8 cellular contexts compared by ENCODE assay signal in genomic region chr9:97710356-97711222, GRCh38. TPM values are rescaled to one million over a fixed set of nuclear protein-coding genes. Genes with fewer than 3 reads are reported as not detected.
DNase-seq lines count a peak whose midpoint lies in the region; ATAC-seq and TF ChIP-seq lines count a peak whose summit lies in the region.

No MANE protein-coding gene starts in this region.

- no peaks in the 10 kb centered on the region for H3F3A ChIP-seq in neural cell (ENCODE audit: insufficient read depth, low read length, poor library complexity, severe bottlenecking)

- ATAC-seq in GM18511 (IDR thresholded peaks at IDR 0.05; ENCODE audit: unreplicated experiment): peak; percentile 79

- no peak overlapping the region for H2AFZ ChIP-seq in neural cell (ENCODE audit: low read depth, low read length)

- no peak overlapping the region for H3K4me2 ChIP-seq in neural cell (ENCODE audit: low read length)

- no peak overlapping the region for H3K4me3 Mint-ChIP-seq in activated T-cell treated with anti-CD3 and anti-CD28 coated beads, Interleukin-2, amount 50 U/mL, for 24 hours

- H3K9me2 ChIP-seq in neural cell (ENCODE audit: insufficient read depth, low read length): no peaks in the 10 kb centered on the region

- no peak overlapping the region for H3K9ac ChIP-seq in NT2/D1 (ENCODE audit: insufficient read length, low read depth)
- H3K9ac ChIP-seq in neural cell (ENCODE audit: low read length): no peak overlapping the region

- no peak overlapping the region for H3K27ac ChIP-seq in neural cell (ENCODE audit: low read length)

- H3K9me3 ChIP-seq in NT2/D1 (ENCODE audit: insufficient read depth, low read length): no peaks in the 10 kb centered on the region
- H3K9me3 ChIP-seq in neural cell (ENCODE audit: low read length): no peaks in the 10 kb centered on the region

- H3K4me3 ChIP-seq in NT2/D1 (ENCODE audit: insufficient read length, low read depth) (no peak overlapping the region), neural cell (ENCODE audit: low read length) (peak overlapping the region; percentile 25)

- H3K27ac Mint-ChIP-seq in activated T-cell treated with anti-CD3 and anti-CD28 coated beads, Interleukin-2, amount 50 U/mL, for 24 hours: no peak overlapping the region

- no peaks in the 10 kb centered on the region for H3K36me3 ChIP-seq in NT2/D1 (ENCODE audit: insufficient read depth, insufficient read length, low read length)
- H3K36me3 ChIP-seq in neural cell (ENCODE audit: insufficient read depth, low read length): no peaks in the 10 kb centered on the region

- peaks cover 25% of the 10 kb centered on the region for H3K4me1 Mint-ChIP-seq in activated T-cell treated with anti-CD3 and anti-CD28 coated beads, Interleukin-2, amount 50 U/mL, for 24 hours (ENCODE audit: low read depth)

- no peaks in the 10 kb centered on the region for H4K20me1 ChIP-seq in neural cell (ENCODE audit: insufficient read depth)

- peaks cover 7% of the 10 kb centered on the region for H3K27me3 Mint-ChIP-seq in activated T-cell treated with anti-CD3 and anti-CD28 coated beads, Interleukin-2, amount 50 U/mL, for 24 hours

- TF ChIP-seq CTCF in AG09319 (IDR thresholded peaks at IDR 0.05; ENCODE audit: low read depth, low read length) (peak; percentile 76), neural cell (IDR thresholded peaks at IDR 0.05; ENCODE audit: poor library complexity, severe bottlenecking) (peak; percentile 89)

- DNase-seq in AG09319 (ENCODE audit: extremely low read depth, low read depth) (peak; percentile 37), NT2/D1 (ENCODE audit: low read depth, low spot score) (peak; percentile 65), fibroblast of peridontal ligament (ENCODE audit: extremely low read depth) (peak; percentile 82), UCSD-AML1 (lab: John Stamatoyannopoulos, UW; ENCODE audit: unreplicated experiment) (no peak)
- DNase-seq in activated T-cell treated with anti-CD3 and anti-CD28 coated beads, Interleukin-2, amount 50 U/mL, for 24 hours: peak; percentile 37

- no peaks in the 10 kb centered on the region for H3K9me3 Mint-ChIP-seq in activated T-cell treated with anti-CD3 and anti-CD28 coated beads, Interleukin-2, amount 50 U/mL, for 24 hours

- peaks cover 24% of the 10 kb centered on the region for H3K27me3 ChIP-seq in NT2/D1 (ENCODE audit: insufficient read depth, insufficient read length)
- H3K27me3 ChIP-seq in neural cell (ENCODE audit: insufficient read depth, low read depth, low read length): no peaks in the 10 kb centered on the region

- TF ChIP-seq RAD21 in Ishikawa (IDR thresholded peaks at IDR 0.05; ENCODE audit: low read depth): peak; percentile 93
- peak; percentile 85 for TF ChIP-seq RAD21 in neural cell (conservative IDR thresholded peaks at IDR 0.05)

- TF ChIP-seq EP300 in Ishikawa (IDR thresholded peaks at IDR 0.05; ENCODE audit: borderline replicate concordance): no peak
- TF ChIP-seq EP300 in neural cell (conservative IDR thresholded peaks at IDR 0.05; ENCODE audit: poor library complexity, severe bottlenecking): no peak

- H3K79me2 ChIP-seq in neural cell (replicated peaks; ENCODE audit: insufficient read depth, low read length): no peaks in the 10 kb centered on the region

- no peaks in the 10 kb centered on the region for H3K4me1 ChIP-seq in NT2/D1 (ENCODE audit: insufficient read depth, insufficient read length)

- no peaks in the 10 kb centered on the region for H3K36me3 Mint-ChIP-seq in activated T-cell treated with anti-CD3 and anti-CD28 coated beads, Interleukin-2, amount 50 U/mL, for 24 hours (ENCODE audit: low read depth)

TF ChIP-seq in Ishikawa, 13 proteins besides CTCF, POLR2A, EP300 and RAD21:
- no peak for TF ChIP-seq MAX (IDR thresholded peaks at IDR 0.05)
- no peak for TF ChIP-seq FOXM1 (IDR thresholded peaks at IDR 0.05; ENCODE audit: borderline replicate concordance, low read depth)

TF ChIP-seq in neural cell, 6 proteins besides CTCF, POLR2A, EP300 and RAD21:
- TF ChIP-seq SMC3 (conservative IDR thresholded peaks at IDR 0.05; ENCODE audit: poor library complexity): peak; percentile 78
- TF ChIP-seq EZH2 (IDR thresholded peaks at IDR 0.05; ENCODE audit: borderline replicate concordance, insufficient read depth, low read length, poor library complexity, severe bottlenecking): no peak
- TF ChIP-seq MXI1 (conservative IDR thresholded peaks at IDR 0.05; ENCODE audit: poor library complexity, severe bottlenecking): peak; percentile 0
- no peak for TF ChIP-seq TAF1 (IDR thresholded peaks at IDR 0.05; ENCODE audit: low read depth)
- TF ChIP-seq POLR2AphosphoS5 (IDR thresholded peaks at IDR 0.05): no peak
- no peak for TF ChIP-seq REST (IDR thresholded peaks at IDR 0.05; ENCODE audit: borderline replicate concordance)

RNA-seq across cellular contexts. Expression of gene XPA, which starts 13.4 kb away (rescaled TPM):
- polyA plus RNA-seq in neural cell: 32.3 and 34.5 TPM in 2 replicates
- polyA minus RNA-seq in neural cell: 33.6 and 39.6 TPM in 2 replicates
